7 cellular contexts compared by ENCODE assay signal in the genomic region with DNA sequence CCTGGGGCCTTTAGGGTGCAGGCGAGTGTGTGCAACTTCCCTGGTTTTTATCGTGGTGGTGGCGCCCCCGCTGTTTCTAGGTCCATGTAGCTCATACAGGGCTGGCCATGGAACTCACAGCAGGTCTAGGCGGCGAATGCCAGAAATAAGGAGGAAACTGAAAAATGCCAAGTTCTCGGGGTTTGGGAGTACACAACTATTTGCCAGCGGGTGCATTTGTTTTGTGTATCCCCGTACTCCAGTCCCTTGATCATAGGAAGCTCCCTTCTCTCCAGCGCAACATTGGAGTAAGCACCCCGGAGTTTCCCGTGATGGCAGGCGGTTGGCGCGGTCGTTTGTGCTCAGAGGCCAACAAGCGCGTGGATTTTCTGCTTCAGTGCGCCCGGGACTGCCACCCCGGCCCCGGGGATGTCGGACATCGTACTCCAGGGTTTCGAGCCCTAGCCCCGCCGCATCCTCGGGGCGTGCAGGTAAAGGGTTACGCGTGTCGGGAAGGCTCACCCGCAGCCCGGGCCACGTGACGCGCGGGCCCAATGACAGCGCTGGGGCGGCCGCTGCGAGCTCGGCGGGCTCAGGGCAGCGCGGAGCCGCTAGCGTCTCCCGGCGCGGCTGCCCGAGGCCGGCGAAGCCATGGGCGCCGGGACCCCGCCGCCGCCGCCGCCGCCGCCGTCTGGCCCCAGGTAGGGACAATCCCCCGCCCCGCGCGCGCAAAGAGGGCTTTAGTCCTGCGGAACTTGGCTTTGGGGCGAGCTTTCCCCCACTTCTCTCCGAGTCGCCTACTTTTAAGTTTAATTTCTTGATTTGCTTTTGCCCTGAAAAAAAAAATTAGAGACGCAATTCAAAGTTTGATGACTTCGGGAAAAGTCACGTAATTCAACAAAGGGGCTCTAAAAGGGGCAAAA.
DNase-seq lines count a peak whose midpoint lies in the region; ATAC-seq and TF ChIP-seq lines count a peak whose summit lies in the region.

No MANE protein-coding gene starts in this region.

- no peaks in the 10 kb centered on the region for H3K36me3 ChIP-seq in subcutaneous abdominal adipose tissue (ENCODE audit: control insufficient read depth in 5 of 5, insufficient read depth in 5 of 5, low read length in 5 of 5)

- no peak for TF ChIP-seq CTCF in foreskin fibroblast (IDR thresholded peaks at IDR 0.05; ENCODE audit: low read depth, low read length)

- peak; percentile 81 for ATAC-seq in GM18867 (IDR thresholded peaks at IDR 0.05; ENCODE audit: unreplicated experiment)
- ATAC-seq in HG02973 (IDR thresholded peaks at IDR 0.05; ENCODE audit: unreplicated experiment), result peak; percentile 65
- peak; percentile 73 to 88 for ATAC-seq in natural killer cell treated with Interleukin-12 subunit alpha and Interleukin-12 subunit beta and Interleukin-15 and Interleukin-18, amount 100 ng/mL, for 72 hours

- H3K27ac Mint-ChIP-seq in activated T-helper 2 cell treated with anti-CD3 and anti-CD28 coated beads, Interferon-gamma antibody, Interleukin-2, Interleukin-4, amounts not matched to agents 10 μg/mL and 5 μg/mL and 100 μg/mL, durations not matched to agents 14 hours and 24 hours and 36 hours, result no peak overlapping the region
- H3K27ac Mint-ChIP-seq in natural killer cell treated with Interleukin-12 subunit alpha and Interleukin-12 subunit beta and Interleukin-15 and Interleukin-18, amount 100 ng/mL, for 72 hours, result no peak overlapping the region

- H3K4me3 ChIP-seq in foreskin fibroblast (ENCODE audit: low read depth in 1 of 2, low read length in 2 of 2) (peak overlapping the region; percentile 21 to 30), subcutaneous abdominal adipose tissue (ENCODE audit: low read depth in 1 of 5, low read length in 5 of 5) (peak overlapping the region; percentile 67 to 80 (median 72))

- DNase-seq in NCI-H526 treated with DMSO at 0.1 percent for 48 hours (lab: John Stamatoyannopoulos, UW) (peak; percentile 93), foreskin fibroblast (peak; percentile 3 to 38)
- DNase-seq in activated T-helper 2 cell treated with anti-CD3 and anti-CD28 coated beads, Interferon-gamma antibody, Interleukin-2, Interleukin-4, amounts not matched to agents 10 μg/mL and 5 μg/mL and 100 μg/mL, durations not matched to agents 14 hours and 24 hours and 36 hours (ENCODE audit: low spot score), result peak; percentile 30
- DNase-seq in natural killer cell treated with Interleukin-12 subunit alpha and Interleukin-12 subunit beta and Interleukin-15 and Interleukin-18, amount 100 ng/mL, for 72 hours (ENCODE audit: low spot score), result no peak

- peak overlapping the region; percentile 55 for H3K27ac ChIP-seq in subcutaneous abdominal adipose tissue (ENCODE audit: low read depth, low read length)

- intact Hi-C loops in activated T-helper 2 cell treated with anti-CD3 and anti-CD28 coated beads, Interferon-gamma antibody, Interleukin-2, Interleukin-4, amounts not matched to agents 10 μg/mL and 5 μg/mL and 100 μg/mL, durations not matched to agents 14 hours and 24 hours and 36 hours (cut with micrococcal nuclease), result loop anchor here (1.0 to 5.0 kb wide), 4 partner anchors 113 to 584 kb away; no protein-coding TSS in a partner anchor

- H3K9me3 Mint-ChIP-seq in activated T-helper 2 cell treated with anti-CD3 and anti-CD28 coated beads, Interferon-gamma antibody, Interleukin-2, Interleukin-4, amounts not matched to agents 10 μg/mL and 5 μg/mL and 100 μg/mL, durations not matched to agents 14 hours and 24 hours and 36 hours, result no peaks in the 10 kb centered on the region
- no peaks in the 10 kb centered on the region for H3K9me3 Mint-ChIP-seq in natural killer cell treated with Interleukin-12 subunit alpha and Interleukin-12 subunit beta and Interleukin-15 and Interleukin-18, amount 100 ng/mL, for 72 hours

- H3K4me1 ChIP-seq in subcutaneous abdominal adipose tissue (ENCODE audit: control insufficient read depth in 5 of 5, insufficient read depth in 5 of 5, low read length in 5 of 5), result peaks cover 0 to 28% (median 20%) of the 10 kb centered on the region in 5 donors

- peak overlapping the region in 4 of 5 donors; percentile 40 to 75 (median 72) for H3K9ac ChIP-seq in subcutaneous abdominal adipose tissue (ENCODE audit: low read length in 5 of 5)

- peaks cover 56% of the 10 kb centered on the region for H3K27me3 Mint-ChIP-seq in activated T-helper 2 cell treated with anti-CD3 and anti-CD28 coated beads, Interferon-gamma antibody, Interleukin-2, Interleukin-4, amounts not matched to agents 10 μg/mL and 5 μg/mL and 100 μg/mL, durations not matched to agents 14 hours and 24 hours and 36 hours (ENCODE audit: low read depth)
- peaks cover 38 to 69% of the 10 kb centered on the region in 2 donors for H3K27me3 Mint-ChIP-seq in natural killer cell treated with Interleukin-12 subunit alpha and Interleukin-12 subunit beta and Interleukin-15 and Interleukin-18, amount 100 ng/mL, for 72 hours

- H3K4me1 Mint-ChIP-seq in activated T-helper 2 cell treated with anti-CD3 and anti-CD28 coated beads, Interferon-gamma antibody, Interleukin-2, Interleukin-4, amounts not matched to agents 10 μg/mL and 5 μg/mL and 100 μg/mL, durations not matched to agents 14 hours and 24 hours and 36 hours (ENCODE audit: low read depth), result peaks cover 7% of the 10 kb centered on the region
- H3K4me1 Mint-ChIP-seq in natural killer cell treated with Interleukin-12 subunit alpha and Interleukin-12 subunit beta and Interleukin-15 and Interleukin-18, amount 100 ng/mL, for 72 hours (ENCODE audit: low read depth in 2 of 2), result peaks cover 0 to 4% of the 10 kb centered on the region in 2 donors

- peaks cover 0 to 6% (median 3%) of the 10 kb centered on the region in 5 donors for H3K27me3 ChIP-seq in subcutaneous abdominal adipose tissue (ENCODE audit: control insufficient read depth in 5 of 5, insufficient read depth in 4 of 5, low read length in 5 of 5)

- H3K9me3 ChIP-seq in subcutaneous abdominal adipose tissue (ENCODE audit: control insufficient read depth in 5 of 5, low read length in 5 of 5), result peaks cover 0 to 1% (median 0%) of the 10 kb centered on the region in 5 donors

- H3K36me3 Mint-ChIP-seq in activated T-helper 2 cell treated with anti-CD3 and anti-CD28 coated beads, Interferon-gamma antibody, Interleukin-2, Interleukin-4, amounts not matched to agents 10 μg/mL and 5 μg/mL and 100 μg/mL, durations not matched to agents 14 hours and 24 hours and 36 hours (ENCODE audit: low read depth), result no peaks in the 10 kb centered on the region
- H3K36me3 Mint-ChIP-seq in natural killer cell treated with Interleukin-12 subunit alpha and Interleukin-12 subunit beta and Interleukin-15 and Interleukin-18, amount 100 ng/mL, for 72 hours, result no peaks in the 10 kb centered on the region

- peak overlapping the region; percentile 43 for H3K4me3 Mint-ChIP-seq in activated T-helper 2 cell treated with anti-CD3 and anti-CD28 coated beads, Interferon-gamma antibody, Interleukin-2, Interleukin-4, amounts not matched to agents 10 μg/mL and 5 μg/mL and 100 μg/mL, durations not matched to agents 14 hours and 24 hours and 36 hours (ENCODE audit: low read depth)
- H3K4me3 Mint-ChIP-seq in natural killer cell treated with Interleukin-12 subunit alpha and Interleukin-12 subunit beta and Interleukin-15 and Interleukin-18, amount 100 ng/mL, for 72 hours, result no peak overlapping the region
